Comparison of ENCODE assay signal across 12 cellular contexts in genomic region chr16:81652798-81653505, GRCh38.
DNase-seq lines count a peak whose midpoint lies in the region; ATAC-seq and TF ChIP-seq lines count a peak whose summit lies in the region.
"Had no signal": no experiment of that assay in that cellular context is flagged by ENCODE, and none has a peak within 500 bp of the region (broad histone marks: within the 10 kb centered on the region; RNA-seq: fewer than 3 reads in every experiment).

No MANE protein-coding gene starts in this region.

- H3K14ac ChIP-seq in mesenchymal stem cell (ENCODE audit: low read length in 2 of 2): no peak overlapping the region

- no peak overlapping the region for H4K91ac ChIP-seq in mesenchymal stem cell (ENCODE audit: low read length)

- H3K27ac ChIP-seq in mesenchymal stem cell (ENCODE audit: low read length, poor library complexity, severe bottlenecking): no peak overlapping the region

- no peak overlapping the region for H3K9ac ChIP-seq in mesenchymal stem cell (ENCODE audit: low read length)

- peaks cover 17% of the 10 kb centered on the region for H3K36me3 Mint-ChIP-seq in nephron (ENCODE audit: low read depth)

- H2BK15ac ChIP-seq in mesenchymal stem cell (ENCODE audit: low read depth, poor library complexity, severe bottlenecking): no peak overlapping the region

- no peak overlapping the region for H3K4ac ChIP-seq in mesenchymal stem cell (ENCODE audit: low read depth in 1 of 2, low read length in 2 of 2)

- peaks cover 70% of the 10 kb centered on the region for H3K4me1 Mint-ChIP-seq in nephron

- ATAC-seq in HG02798 (IDR thresholded peaks at IDR 0.05; ENCODE audit: poor library complexity, unreplicated experiment): peak; percentile 73

- H2AK5ac ChIP-seq in mesenchymal stem cell (ENCODE audit: low read length, severe bottlenecking): no peak overlapping the region

- H3K27me3 Mint-ChIP-seq in nephron (ENCODE audit: low read depth): no peaks in the 10 kb centered on the region
- H3K27me3 Mint-ChIP-seq: IgD-negative memory B cell had no signal

- no peak overlapping the region for H2BK5ac ChIP-seq in mesenchymal stem cell (ENCODE audit: low read depth, low read length, poor library complexity, severe bottlenecking)

- no peak overlapping the region for H3K4me2 ChIP-seq in mesenchymal stem cell (ENCODE audit: low read length, poor library complexity, severe bottlenecking)

- H2BK12ac ChIP-seq in mesenchymal stem cell (ENCODE audit: low read length in 2 of 2): no peak overlapping the region

- in situ Hi-C loops in GM13977 (cut with MboI; ENCODE audit: low pct_unique_long_range_greater_than_20kb, low sequenced_read_pairs, unreplicated experiment): no loop called here

- 93% methylated on average over 21 of the region's 21 CpGs for WGBS in mesenchymal stem cell

- H3K27me3 ChIP-seq in mesenchymal stem cell (ENCODE audit: control insufficient read depth in 1 of 2, insufficient read depth in 1 of 2, low read length in 2 of 2): no peaks in the 10 kb centered on the region

- peak overlapping the region; percentile 87 to 89 (median 88) for H3K27ac Mint-ChIP-seq in nephron

- no peak overlapping the region for H4K8ac ChIP-seq in mesenchymal stem cell (ENCODE audit: low read length)

- peaks cover 28% of the 10 kb centered on the region for H3K79me1 ChIP-seq in mesenchymal stem cell (replicated peaks; ENCODE audit: low read length, poor library complexity, severe bottlenecking)

- no peak overlapping the region for H3K23ac ChIP-seq in mesenchymal stem cell (ENCODE audit: low read length in 2 of 2)

- H3K36me3 ChIP-seq in mesenchymal stem cell (ENCODE audit: control insufficient read depth in 1 of 2, insufficient read depth in 2 of 2, low read depth in 1 of 2, low read length in 2 of 2): peaks cover 17 to 22% of the 10 kb centered on the region in 2 experiments

- CTCF ChIA-PET in HEK293T (lab: Yijun Ruan, JAX): no interaction called here

- POLR2A ChIA-PET in HEK293T (lab: Yijun Ruan, JAX): no interaction called here

- DNase-seq in GM13977 (ENCODE audit: low spot score) (peak; percentile 64), NCI-H446 (lab: John Stamatoyannopoulos, UW) (peak; percentile 63 to 80), T-helper 1 cell (no peak), foreskin melanocyte (no peak), HEK293T (ENCODE audit: extremely low spot score) (no peak), mesenchymal stem cell (no peak)
- DNase-seq: activated naive CD4-positive, alpha-beta T cell treated with anti-CD3 and anti-CD28 coated beads, Interleukin-2, amount 50 U/mL, for 16 hours; mesendoderm; stimulated activated CD4-positive, alpha-beta T cell treated with anti-CD3 and anti-CD28 coated beads, Interleukin-2, amount 100 ng/mL, for 48 hours had no signal

- H3K4me1 ChIP-seq in mesenchymal stem cell (ENCODE audit: control insufficient read depth, insufficient read depth, low read depth, low read length): peaks cover 29% of the 10 kb centered on the region

- H3K4me3 ChIP-seq in mesenchymal stem cell (ENCODE audit: insufficient read depth in 1 of 2, low read depth in 1 of 2, low read length in 2 of 2): no peak overlapping the region

- H3K9me3 Mint-ChIP-seq in nephron: no peaks in the 10 kb centered on the region

- H2BK120ac ChIP-seq in mesenchymal stem cell (ENCODE audit: low read depth, low read length): no peak overlapping the region

- H3K18ac ChIP-seq in mesenchymal stem cell (ENCODE audit: low read depth in 1 of 2, low read length in 2 of 2): no peak overlapping the region

- TF ChIP-seq CTCF in GM13977 (IDR thresholded peaks at IDR 0.05; ENCODE audit: extremely low read depth, insufficient read depth, missing control alignments): no peak
- no peak for TF ChIP-seq CTCF in nephron (IDR thresholded peaks at IDR 0.05; ENCODE audit: unreplicated experiment in 3 of 3)

- H3K4me3 Mint-ChIP-seq in nephron: peak overlapping the region; percentile 43 to 72 (median 62)

- H3K9me3 ChIP-seq in mesenchymal stem cell (ENCODE audit: control insufficient read depth, low read length): no peaks in the 10 kb centered on the region

- H2AFZ ChIP-seq in mesenchymal stem cell (ENCODE audit: low read depth, low read length): no peak overlapping the region

TF ChIP-seq in HEK293T, 16 proteins besides CTCF, POLR2A, EP300 and RAD21:
- TF ChIP-seq ARNT (IDR thresholded peaks at IDR 0.05): no peak
- no peak for TF ChIP-seq FOXK2 (IDR thresholded peaks at IDR 0.05)
- no peak for TF ChIP-seq HDGF (IDR thresholded peaks at IDR 0.05; ENCODE audit: borderline replicate concordance)
- TF ChIP-seq TARDBP (IDR thresholded peaks at IDR 0.05): no peak
- TF ChIP-seq SUZ12 (IDR thresholded peaks at IDR 0.05): no peak
- TF ChIP-seq SP1 (IDR thresholded peaks at IDR 0.05): no peak
- no peak for TF ChIP-seq NFRKB (IDR thresholded peaks at IDR 0.05)
- no peak for TF ChIP-seq L3MBTL2 (conservative IDR thresholded peaks at IDR 0.05)
- no peak for TF ChIP-seq BHLHE40 (IDR thresholded peaks at IDR 0.05; ENCODE audit: borderline replicate concordance)
- TF ChIP-seq PKNOX1 (IDR thresholded peaks at IDR 0.05): no peak
- no peak for TF ChIP-seq FOXM1 (IDR thresholded peaks at IDR 0.05; ENCODE audit: borderline replicate concordance)
- TF ChIP-seq FOXA1 (IDR thresholded peaks at IDR 0.05): no peak
- TF ChIP-seq CTBP1 (IDR thresholded peaks at IDR 0.05; ENCODE audit: borderline replicate concordance): no peak
- no peak for TF ChIP-seq ELF4 (IDR thresholded peaks at IDR 0.05)
- no peak for TF ChIP-seq LEF1 (IDR thresholded peaks at IDR 0.05; ENCODE audit: borderline replicate concordance)
- no peak for TF ChIP-seq ZNF384 (IDR thresholded peaks at IDR 0.05)

Comparison
In these comparisons a context has a peak if more than half of its experiments do, and no peak if none do; other contexts are left out.
1. DNase-seq: peak in GM13977 (single experiment) and NCI-H446 (2 of 2); none in T-helper 1 cell (0 of 5), foreskin melanocyte (single experiment), HEK293T (single experiment) and mesenchymal stem cell (single experiment).